In the genomic region with DNA sequence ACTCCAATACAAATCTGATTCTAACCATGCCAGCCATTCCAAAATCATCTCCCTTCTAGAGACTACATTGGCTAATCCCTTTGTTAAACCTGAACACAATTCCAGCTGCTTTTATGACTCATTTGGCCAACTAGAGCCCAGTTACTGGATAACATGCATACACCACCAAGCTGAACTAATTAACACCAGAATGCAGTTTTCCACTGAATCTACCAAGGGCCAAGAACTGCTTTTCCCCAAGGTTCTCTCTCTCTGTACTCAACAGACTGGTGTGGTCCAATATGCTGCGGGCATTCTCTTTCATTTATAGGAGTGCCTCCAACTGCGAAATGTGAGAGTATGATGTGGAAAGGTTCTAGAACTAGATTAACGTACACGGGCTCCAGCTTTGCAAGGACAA, we compare ENCODE assay signal across 8 cellular contexts. TPM values are rescaled to one million over a fixed set of nuclear protein-coding genes. Genes with fewer than 3 reads are reported as not detected.
A peak's percentile ranks its signal among the peaks of the same experiment; 100 is the strongest.
DNase-seq lines count a peak whose midpoint lies in the region; ATAC-seq and TF ChIP-seq lines count a peak whose summit lies in the region.

No MANE protein-coding gene starts in this region.

- no peaks in the 10 kb centered on the region for H3K27me3 Mint-ChIP-seq in CD4-positive, alpha-beta memory T cell

- H3K4me1 Mint-ChIP-seq in CD4-positive, alpha-beta memory T cell, result peaks cover 44 to 61% (median 49%) of the 10 kb centered on the region in 4 donors

- peak overlapping the region; percentile 28 for H3K27ac ChIP-seq in CD4-positive, alpha-beta memory T cell (ENCODE audit: low read depth, low read length)
- H3K27ac ChIP-seq in thoracic aorta, result peak overlapping the region; percentile 70 to 86

- no peak for ATAC-seq in thoracic aorta (ENCODE audit: insufficient number of reproducible peaks, low FRiP score, low read depth)
- no peak for ATAC-seq in GM21576 (IDR thresholded peaks at IDR 0.05; ENCODE audit: unreplicated experiment)

- in situ Hi-C loops in astrocyte of the spinal cord (cut with HindIII; ENCODE audit: low sequenced_read_pairs), result loop anchor here (10.0 kb wide), 1 partner anchor 126 kb away; no protein-coding TSS in a partner anchor

- peak overlapping the region; percentile 87 to 94 (median 91) for H3K4me3 Mint-ChIP-seq in CD4-positive, alpha-beta memory T cell

- H3K27me3 ChIP-seq in CD4-positive, alpha-beta memory T cell (ENCODE audit: insufficient read depth, low read length), result no peaks in the 10 kb centered on the region
- H3K27me3 ChIP-seq in kidney epithelial cell (ENCODE audit: control insufficient read depth, insufficient read depth, low read length), result no peaks in the 10 kb centered on the region
- no peaks in the 10 kb centered on the region for H3K27me3 ChIP-seq in thoracic aorta (replicated peaks; ENCODE audit: insufficient read depth)

- peak in 1 of 5 donors; percentile 6 for DNase-seq in CD4-positive, alpha-beta memory T cell
- DNase-seq in Jurkat, Clone E6-1 (ENCODE audit: low read depth, low spot score), result no peak
- DNase-seq in astrocyte of the spinal cord (ENCODE audit: low read depth, low spot score) (peak; percentile 87), kidney epithelial cell (ENCODE audit: low read depth) (peak; percentile 51), thoracic aorta (ENCODE audit: low spot score) (no peak), DMS79 (lab: John Stamatoyannopoulos, UW) (no peak), medulla oblongata (ENCODE audit: extremely low spot score) (no peak)

- H3K27ac Mint-ChIP-seq in CD4-positive, alpha-beta memory T cell, result peak overlapping the region; percentile 88 to 94 (median 92)

- TF ChIP-seq CTCF in astrocyte of the spinal cord (IDR thresholded peaks at IDR 0.05; ENCODE audit: low read depth, low read length) (no peak), kidney epithelial cell (IDR thresholded peaks at IDR 0.05; ENCODE audit: insufficient read depth, low read length, poor library complexity, severe bottlenecking) (no peak), thoracic aorta (IDR thresholded peaks at IDR 0.05) (no peak)

- intact Hi-C loops in CD4-positive, alpha-beta memory T cell (cut with micrococcal nuclease), result loop anchor here (1.0 to 5.0 kb wide), 3 partner anchors 8 to 648 kb away; partner anchors contain the start of genes ASB7 and LINS1

- no peaks in the 10 kb centered on the region for H3K9me3 ChIP-seq in CD4-positive, alpha-beta memory T cell (ENCODE audit: control insufficient read depth in 1 of 2, low read length in 2 of 2)
- no peaks in the 10 kb centered on the region for H3K9me3 ChIP-seq in thoracic aorta

- H3K9me3 Mint-ChIP-seq in CD4-positive, alpha-beta memory T cell, result peaks cover 0 to 1% (median 0%) of the 10 kb centered on the region in 8 donors

- peaks cover 57% of the 10 kb centered on the region for H3K4me1 ChIP-seq in CD4-positive, alpha-beta memory T cell (ENCODE audit: insufficient read depth, low read length)
- H3K4me1 ChIP-seq in thoracic aorta (ENCODE audit: control insufficient read depth in 1 of 2, low read depth in 2 of 2), result peaks cover 47 to 65% of the 10 kb centered on the region in 2 donors

- POLR2A ChIA-PET in CD4-positive, alpha-beta memory T cell (lab: Charles Lee; ENCODE audit: partially characterized antibody), result interaction anchor here (1.2 to 5.7 kb wide), 5 partner anchors 9 to 402 kb away, joined by 3 to 64 read pairs (median 8); partner anchors contain the start of genes SNRPA1 and TM2D3

- CTCF ChIA-PET in CD4-positive, alpha-beta memory T cell (lab: Charles Lee; ENCODE audit: partially characterized antibody), result interaction anchor here (2.9 kb wide), 1 partner anchor 10 kb away, joined by 12 read pairs; no protein-coding TSS in a partner anchor

- H3K4me3 ChIP-seq in CD4-positive, alpha-beta memory T cell (ENCODE audit: low read length in 2 of 2), result peak overlapping the region; percentile 4 to 53
- peak overlapping the region; percentile 68 for H3K4me3 ChIP-seq in Jurkat, Clone E6-1 (ENCODE audit: low read length)
- peak overlapping the region; percentile 71 for H3K4me3 ChIP-seq in astrocyte of the spinal cord (ENCODE audit: low read depth, low read length)
- peak overlapping the region; percentile 76 for H3K4me3 ChIP-seq in kidney epithelial cell (ENCODE audit: low read depth, low read length)
- H3K4me3 ChIP-seq in thoracic aorta, result peak overlapping the region; percentile 84

- no peaks in the 10 kb centered on the region for H3K36me3 ChIP-seq in CD4-positive, alpha-beta memory T cell (ENCODE audit: insufficient read depth, low read length)
- no peaks in the 10 kb centered on the region for H3K36me3 ChIP-seq in kidney epithelial cell (ENCODE audit: control insufficient read depth, insufficient read depth, low read length)
- no peaks in the 10 kb centered on the region for H3K36me3 ChIP-seq in thoracic aorta

- H3K36me3 Mint-ChIP-seq in CD4-positive, alpha-beta memory T cell, result peaks cover 0 to 13% of the 10 kb centered on the region in 2 donors

RNA-seq across cellular contexts. Expression of gene CHSY1, which starts 1.5 kb away (rescaled TPM):
- total RNA-seq in CD4-positive, alpha-beta memory T cell, result 10 to 100 TPM; 11.1 to 11.9 TPM
- 1 to 10 TPM in 1 of 2 donors, under 1 TPM in 1; 0.64 to 2.7 TPM for polyA plus RNA-seq in CD4-positive, alpha-beta memory T cell
- 22.0 TPM for polyA plus RNA-seq in Jurkat, Clone E6-1 (2012; ENCODE audit: insufficient read depth, insufficient read length)
- 21.1 and 22.9 TPM in 2 replicates for total RNA-seq in kidney epithelial cell
- total RNA-seq in thoracic aorta, result 100 to 1,000 TPM in 1 of 2 donors, 10 to 100 TPM in 1; 35.7 to 153 TPM

RNA-seq across cellular contexts. Expression of gene SELENOS, which starts 27.0 kb away (rescaled TPM):
- total RNA-seq in CD4-positive, alpha-beta memory T cell, result 10 to 100 TPM; 49.1 to 53.8 TPM
- 100 to 1,000 TPM in 1 of 2 donors, 10 to 100 TPM in 1; 69.8 to 112 TPM for polyA plus RNA-seq in CD4-positive, alpha-beta memory T cell
- polyA plus RNA-seq in Jurkat, Clone E6-1 (2012; ENCODE audit: insufficient read depth, insufficient read length), result 41.5 TPM
- 109 and 142 TPM in 2 replicates for total RNA-seq in kidney epithelial cell
- 10 to 100 TPM; 84.6 to 92.6 TPM for total RNA-seq in thoracic aorta

RNA-seq across cellular contexts. Expression of gene SNRPA1, which starts 44.7 kb away (rescaled TPM):
- total RNA-seq in CD4-positive, alpha-beta memory T cell, result 100 to 1,000 TPM in 1 of 2 experiments, 10 to 100 TPM in 1; 90.5 to 100 TPM
- polyA plus RNA-seq in CD4-positive, alpha-beta memory T cell, result 10 to 100 TPM; 76.6 to 82.0 TPM
- polyA plus RNA-seq in Jurkat, Clone E6-1 (2012; ENCODE audit: insufficient read depth, insufficient read length), result 302 TPM
- 21.7 and 39.8 TPM in 2 replicates for total RNA-seq in kidney epithelial cell
- 10 to 100 TPM; 31.0 to 60.0 TPM for total RNA-seq in thoracic aorta

Comparison
In these comparisons a context has a peak if more than half of its experiments do, and no peak if none do; other contexts are left out.
1. DNase-seq: peak in astrocyte of the spinal cord (single experiment) and kidney epithelial cell (single experiment); none in Jurkat, Clone E6-1 (single experiment), thoracic aorta (single experiment), DMS79 (single experiment) and medulla oblongata (single experiment).
2. H3K4me3 ChIP-seq: peak in every context shown above with its lines; median percentile 84 in thoracic aorta; 76 in kidney epithelial cell; 71 in astrocyte of the spinal cord; 68 in Jurkat, Clone E6-1; 28 in CD4-positive, alpha-beta memory T cell.